ENCODE assay signal across 9 cellular contexts in genomic region chr14:92846162-92846897, GRCh38. TPM values are rescaled to one million over a fixed set of nuclear protein-coding genes. Genes with fewer than 3 reads are reported as not detected.
DNase-seq lines count a peak whose midpoint lies in the region; ATAC-seq and TF ChIP-seq lines count a peak whose summit lies in the region.
"Had no signal": no experiment of that assay in that cellular context is flagged by ENCODE, and none has a peak within 500 bp of the region (broad histone marks: within the 10 kb centered on the region; RNA-seq: fewer than 3 reads in every experiment).

No MANE protein-coding gene starts in this region.

- intact Hi-C loops in testis (cut with DNase I; ENCODE audit: low total_unique reads): no loop called here

- no peak overlapping the region for H2AFZ ChIP-seq in neural progenitor cell (replicated peaks)

- H3K4me3 ChIP-seq in neural progenitor cell (no peak overlapping the region), testis (no peak overlapping the region)

- no peak for TF ChIP-seq POLR2A in testis (IDR thresholded peaks at IDR 0.05)

- no peak for TF ChIP-seq CTCF in neural progenitor cell (IDR thresholded peaks at IDR 0.05)
- TF ChIP-seq CTCF in testis (IDR thresholded peaks at IDR 0.05): no peak

- H3K9me3 Mint-ChIP-seq in activated T-helper 17 cell treated with anti-CD3 and anti-CD28 coated beads, Interleukin-2, amount 50 U/mL, for 72 hours: peaks cover 4% of the 10 kb centered on the region
- peaks cover 2% of the 10 kb centered on the region for H3K9me3 Mint-ChIP-seq in neural progenitor cell

- peaks cover 13% of the 10 kb centered on the region for H3K36me3 Mint-ChIP-seq in activated T-helper 17 cell treated with anti-CD3 and anti-CD28 coated beads, Interleukin-2, amount 50 U/mL, for 72 hours (ENCODE audit: low read depth)
- no peaks in the 10 kb centered on the region for H3K36me3 Mint-ChIP-seq in neural progenitor cell

- no peaks in the 10 kb centered on the region for H3K79me2 ChIP-seq in neural progenitor cell (ENCODE audit: low read depth)

- H3K27me3 ChIP-seq in neural progenitor cell (no peaks in the 10 kb centered on the region), testis (no peaks in the 10 kb centered on the region)

- H3K27ac Mint-ChIP-seq in activated T-helper 17 cell treated with anti-CD3 and anti-CD28 coated beads, Interleukin-2, amount 50 U/mL, for 72 hours: peak overlapping the region; percentile 93
- no peak overlapping the region for H3K27ac Mint-ChIP-seq in neural progenitor cell

- no peaks in the 10 kb centered on the region for H4K20me1 ChIP-seq in neural progenitor cell (ENCODE audit: low read depth)

- no peak overlapping the region for H3K9ac ChIP-seq in neural progenitor cell

- 65 to 70% methylated on average over 2 of the region's 2 CpGs for whole genome bisulfite sequencing in testis, 2 donors

- H3K27ac ChIP-seq in neural progenitor cell (no peak overlapping the region), testis (no peak overlapping the region), caudate nucleus (ENCODE audit: low read depth, low read length) (no peak overlapping the region)

- peak; percentile 73 for DNase-seq in EH (ENCODE audit: low read depth)
- DNase-seq in medulla oblongata (ENCODE audit: extremely low spot score): peak; percentile 9
- DNase-seq in neural progenitor cell (ENCODE audit: low spot score): no peak
- DNase-seq in testis: no peak
- DNase-seq in caudate nucleus (lab: John Stamatoyannopoulos, UW): no peak

- H3K36me3 ChIP-seq in neural progenitor cell: no peaks in the 10 kb centered on the region
- no peaks in the 10 kb centered on the region for H3K36me3 ChIP-seq in testis (ENCODE audit: low read depth, missing control alignments)

- H3K4me1 Mint-ChIP-seq in activated T-helper 17 cell treated with anti-CD3 and anti-CD28 coated beads, Interleukin-2, amount 50 U/mL, for 72 hours: peaks cover 42% of the 10 kb centered on the region
- no peaks in the 10 kb centered on the region for H3K4me1 Mint-ChIP-seq in neural progenitor cell

- H3K4me1 ChIP-seq in neural progenitor cell (no peaks in the 10 kb centered on the region), testis (no peaks in the 10 kb centered on the region)

- H3F3A ChIP-seq in neural progenitor cell (ENCODE audit: low read depth): no peaks in the 10 kb centered on the region

- H3K27me3 Mint-ChIP-seq in activated T-helper 17 cell treated with anti-CD3 and anti-CD28 coated beads, Interleukin-2, amount 50 U/mL, for 72 hours: no peaks in the 10 kb centered on the region
- H3K27me3 Mint-ChIP-seq in neural progenitor cell (ENCODE audit: insufficient read depth, low read depth): peaks cover 4% of the 10 kb centered on the region

- ATAC-seq in GM19438 (IDR thresholded peaks at IDR 0.05; ENCODE audit: low read depth, unreplicated experiment) (peak; percentile 73), HG03442 (IDR thresholded peaks at IDR 0.05; ENCODE audit: unreplicated experiment) (peak; percentile 93)
- ATAC-seq in activated T-helper 17 cell treated with anti-CD3 and anti-CD28 coated beads, Interleukin-2, amount 50 U/mL, for 72 hours (replicated peaks): peak; percentile 90
- ATAC-seq: Panc1 had no signal

- H3K4me3 Mint-ChIP-seq in activated T-helper 17 cell treated with anti-CD3 and anti-CD28 coated beads, Interleukin-2, amount 50 U/mL, for 72 hours: peak overlapping the region; percentile 70
- H3K4me3 Mint-ChIP-seq in neural progenitor cell: no peak overlapping the region

- H3K9me3 ChIP-seq in neural progenitor cell (ENCODE audit: low read depth): no peaks in the 10 kb centered on the region
- no peaks in the 10 kb centered on the region for H3K9me3 ChIP-seq in testis

- H3K4me2 ChIP-seq in neural progenitor cell: no peak overlapping the region

RNA-seq across cellular contexts. Expression of gene GOLGA5, which starts 52.2 kb away (rescaled TPM):
- total RNA-seq in activated T-helper 17 cell treated with anti-CD3 and anti-CD28 coated beads, Interleukin-2, amount 50 U/mL, for 72 hours: 10 to 100 TPM; 18.8 to 19.5 TPM
- total RNA-seq in neural progenitor cell (ENCODE audit: low replicate concordance) (28.3 and 34.2 TPM in 2 replicates), testis (10 to 100 TPM; 78.2 to 92.0 TPM)
- 46.8 TPM for polyA plus RNA-seq in testis (ENCODE audit: insufficient read depth, low read depth, low replicate concordance)

Comparison
In these comparisons a context has a peak if more than half of its experiments do, and no peak if none do; other contexts are left out.
1. DNase-seq: peak in EH (single experiment) and medulla oblongata (single experiment); none in neural progenitor cell (single experiment), testis (single experiment) and caudate nucleus (0 of 61).
2. Peak in every context shown above with its lines, with median percentiles within 50 percentile points of each other: ATAC-seq.